ENCODE assay signal across 8 cellular contexts in genomic region chr3:113695818-113696645, GRCh38. TPM values are rescaled to one million over a fixed set of nuclear protein-coding genes. Genes with fewer than 3 reads are reported as not detected.
A peak's percentile ranks its signal among the peaks of the same experiment; 100 is the strongest.
DNase-seq lines count a peak whose midpoint lies in the region; ATAC-seq and TF ChIP-seq lines count a peak whose summit lies in the region.

TSS of gene USF3 (minus strand) at chr3:113696642. CDS start at chr3:113674878, 21,764 bp downstream.

- peaks cover 0 to 2% (median 0%) of the 10 kb centered on the region in 7 donors for H3K9me3 Mint-ChIP-seq in CD14-positive monocyte

- H3K4me3 Mint-ChIP-seq in CD14-positive monocyte = peak within 1 kb of the TSS; percentile 99

- peaks cover 27% of the 10 kb centered on the region for H3K4me1 Mint-ChIP-seq in CD14-positive monocyte

- H3K27me3 Mint-ChIP-seq in CD14-positive monocyte (ENCODE audit: low read depth in 3 of 3) = peaks cover 3 to 15% (median 11%) of the 10 kb centered on the region in 3 donors

- peak within 1 kb of the TSS; percentile 86 for H3K9ac ChIP-seq in NT2/D1 (ENCODE audit: insufficient read length, low read depth)
- H3K9ac ChIP-seq in muscle layer of colon (ENCODE audit: low read length) = peak within 1 kb of the TSS; percentile 92

- TF ChIP-seq CTCF in CD14-positive monocyte (IDR thresholded peaks at IDR 0.05) (no peak), epithelial cell of proximal tubule (conservative IDR thresholded peaks at IDR 0.05; ENCODE audit: low read depth, low read length) (no peak)

- H3K36me3 Mint-ChIP-seq in CD14-positive monocyte = peaks cover 4 to 7% of the 10 kb centered on the region in 2 donors

- H3K27ac ChIP-seq in muscle layer of colon (ENCODE audit: low read depth, low read length) = peak within 1 kb of the TSS; percentile 84

- peak; percentile 50 for ATAC-seq in HG03439 (IDR thresholded peaks at IDR 0.05; ENCODE audit: unreplicated experiment)

- peaks cover 2% of the 10 kb centered on the region for H3K4me1 ChIP-seq in NT2/D1 (ENCODE audit: insufficient read depth, insufficient read length)
- peaks cover 29% of the 10 kb centered on the region for H3K4me1 ChIP-seq in muscle layer of colon (ENCODE audit: insufficient read depth, low read length)

- no peaks in the 10 kb centered on the region for H3K27me3 ChIP-seq in NT2/D1 (ENCODE audit: insufficient read depth, insufficient read length)
- no peaks in the 10 kb centered on the region for H3K27me3 ChIP-seq in muscle layer of colon (ENCODE audit: control insufficient read depth in 1 of 2, insufficient read depth in 2 of 2, low read length in 2 of 2)

- DNase-seq in CD14-positive monocyte (ENCODE audit: low spot score) (peak; percentile 53), GM19240 (ENCODE audit: insufficient read length, low spot score) (peak; percentile 84), NT2/D1 (ENCODE audit: low read depth, low spot score) (peak; percentile 36), epithelial cell of proximal tubule (ENCODE audit: low read depth) (no peak)
- peak; percentile 89 for DNase-seq in activated CD8-positive, alpha-beta memory T cell treated with anti-CD3 and anti-CD28 coated beads, Interleukin-2, amount 50 U/mL, for 48 hours
- peak; percentile 55 for DNase-seq in stimulated activated CD8-positive, alpha-beta memory T cell treated with anti-CD3 and anti-CD28 coated beads, Interleukin-7, amount 100 ng/mL, for 24 hours (ENCODE audit: low read depth)

- H3K4me3 ChIP-seq in NT2/D1 (ENCODE audit: insufficient read length, low read depth) = peak within 1 kb of the TSS; percentile 78
- H3K4me3 ChIP-seq in epithelial cell of proximal tubule (ENCODE audit: low read depth, low read length) = peak within 1 kb of the TSS; percentile 87
- peak within 1 kb of the TSS; percentile 63 to 99 for H3K4me3 ChIP-seq in muscle layer of colon (ENCODE audit: low read depth in 1 of 2, low read length in 2 of 2)

- H3K27ac Mint-ChIP-seq in CD14-positive monocyte = peak within 1 kb of the TSS; percentile 89 to 98 (median 95)

- H3K9me3 ChIP-seq in NT2/D1 (ENCODE audit: insufficient read depth, low read length) (no peaks in the 10 kb centered on the region), muscle layer of colon (ENCODE audit: low read length) (no peaks in the 10 kb centered on the region)

- H3K36me3 ChIP-seq in NT2/D1 (ENCODE audit: insufficient read depth, insufficient read length, low read length) (no peaks in the 10 kb centered on the region), muscle layer of colon (ENCODE audit: insufficient read depth, low read length) (no peaks in the 10 kb centered on the region)

- intact Hi-C loops in CD14-positive monocyte (cut with micrococcal nuclease) = loop anchor here in 1 of 2 donors (5.0 kb wide), 1 partner anchor 179 kb away; the partner anchor contains the start of gene SPICE1

RNA-seq across cellular contexts. Expression of gene USF3, which starts in this region (rescaled TPM):
- 1 to 10 TPM; 1.6 to 3.3 TPM for polyA plus RNA-seq in CD14-positive monocyte
- 5.9 and 6.4 TPM in 2 replicates for total RNA-seq in epithelial cell of proximal tubule
